8 cellular contexts compared by ENCODE assay signal in the genomic region with DNA sequence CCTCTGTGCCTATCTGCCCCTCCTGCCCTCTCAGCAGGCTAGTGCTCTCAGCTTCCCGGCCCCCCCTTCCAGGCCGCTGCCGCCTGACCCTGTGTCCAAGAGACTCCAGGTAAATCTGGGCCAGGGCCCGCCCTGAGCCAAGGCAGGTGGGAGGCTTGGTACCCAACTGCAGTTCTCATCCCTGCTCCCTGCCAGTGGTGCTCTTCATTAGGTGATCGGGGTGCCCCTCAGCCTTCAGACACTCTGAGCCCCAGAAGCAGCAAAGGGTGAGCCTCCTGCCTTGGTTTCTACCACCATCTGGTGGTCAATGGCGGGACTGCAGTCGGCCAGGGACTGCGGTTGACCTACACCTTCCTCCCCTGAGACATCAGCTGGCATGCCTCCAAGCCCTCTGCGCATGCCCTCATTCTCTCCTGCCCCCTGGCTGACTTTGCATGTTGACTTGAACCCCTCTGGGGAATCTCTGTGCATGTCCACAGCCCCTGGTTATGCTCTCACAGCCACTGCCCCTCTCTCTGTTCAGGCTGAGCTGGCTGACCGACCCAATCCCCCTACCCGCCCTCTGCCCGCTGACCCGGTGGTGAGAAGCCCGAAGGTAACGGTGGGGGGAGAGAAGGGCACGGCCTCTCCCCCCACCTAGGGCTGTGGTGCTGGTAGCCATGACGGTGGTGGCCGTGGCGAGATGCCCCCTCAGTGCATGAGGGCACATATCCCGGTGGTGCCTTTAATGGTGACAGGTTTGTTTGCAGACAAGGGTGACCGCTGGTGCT. TPM values are rescaled to one million over a fixed set of nuclear protein-coding genes. Genes with fewer than 3 reads are reported as not detected.
DNase-seq lines count a peak whose midpoint lies in the region; ATAC-seq and TF ChIP-seq lines count a peak whose summit lies in the region.

No MANE protein-coding gene starts in this region.

- TF ChIP-seq CTCF in AG09309 (IDR thresholded peaks at IDR 0.05; ENCODE audit: control insufficient read depth, insufficient read depth, low read depth, low read length, missing control alignments) (peak; percentile 99), natural killer cell (IDR thresholded peaks at IDR 0.05) (peak; percentile 93)

- intact Hi-C loops in natural killer cell (cut with micrococcal nuclease): loop anchor here (1.0 to 5.0 kb wide), 5 partner anchors 16 to 503 kb away; a partner anchor contains a TSS

- H3K4me3 Mint-ChIP-seq in natural killer cell: no peak overlapping the region
- peak overlapping the region; percentile 37 for H3K4me3 Mint-ChIP-seq in stimulated activated memory B cell treated with anti-CD40 and anti-IgM and Interleukin-4, amounts not matched to agents 10 μg/mL and 1 μg/mL and 100 μg/mL, for 72 hours

- peak overlapping the region in 1 of 2 donors; percentile 66 for H3K27ac Mint-ChIP-seq in natural killer cell
- H3K27ac Mint-ChIP-seq in stimulated activated memory B cell treated with anti-CD40 and anti-IgM and Interleukin-4, amounts not matched to agents 10 μg/mL and 1 μg/mL and 100 μg/mL, for 72 hours: no peak overlapping the region

- H3K4me3 ChIP-seq in AG09309 (ENCODE audit: control insufficient read depth, low read depth, low read length): no peak overlapping the region

- H3K9me3 Mint-ChIP-seq in natural killer cell: no peaks in the 10 kb centered on the region
- no peaks in the 10 kb centered on the region for H3K9me3 Mint-ChIP-seq in stimulated activated memory B cell treated with anti-CD40 and anti-IgM and Interleukin-4, amounts not matched to agents 10 μg/mL and 1 μg/mL and 100 μg/mL, for 72 hours

- DNase-seq in AG09309 (ENCODE audit: low read depth): no peak
- DNase-seq in Kasumi-1 (lab: John Stamatoyannopoulos, UW): peak; percentile 65 to 76
- peak; percentile 95 for DNase-seq in OCI-M1 (lab: John Stamatoyannopoulos, UW)
- peak; percentile 93 for DNase-seq in activated T-cell treated with anti-CD3 and anti-CD28 coated beads for 24 hours (ENCODE audit: low read depth)
- DNase-seq in natural killer cell: peak; percentile 95

- H3K4me1 Mint-ChIP-seq in natural killer cell: peaks cover 19 to 37% of the 10 kb centered on the region in 2 donors
- peaks cover 46% of the 10 kb centered on the region for H3K4me1 Mint-ChIP-seq in stimulated activated memory B cell treated with anti-CD40 and anti-IgM and Interleukin-4, amounts not matched to agents 10 μg/mL and 1 μg/mL and 100 μg/mL, for 72 hours

- ATAC-seq in GM19035 (IDR thresholded peaks at IDR 0.05; ENCODE audit: unreplicated experiment): peak; percentile 54
- peak; percentile 66 for ATAC-seq in esophagus mucosa
- peak; percentile 67 to 78 (median 67) for ATAC-seq in natural killer cell
- ATAC-seq in stimulated activated memory B cell treated with anti-CD40 and anti-IgM and Interleukin-4, amounts not matched to agents 10 μg/mL and 1 μg/mL and 100 μg/mL, for 72 hours: peak; percentile 74

- H3K36me3 Mint-ChIP-seq in natural killer cell: no peaks in the 10 kb centered on the region
- H3K36me3 Mint-ChIP-seq in stimulated activated memory B cell treated with anti-CD40 and anti-IgM and Interleukin-4, amounts not matched to agents 10 μg/mL and 1 μg/mL and 100 μg/mL, for 72 hours: peaks cover 17% of the 10 kb centered on the region

- H3K27me3 Mint-ChIP-seq in natural killer cell (ENCODE audit: low read depth in 2 of 2): peaks cover 0 to 2% of the 10 kb centered on the region in 2 donors
- no peaks in the 10 kb centered on the region for H3K27me3 Mint-ChIP-seq in stimulated activated memory B cell treated with anti-CD40 and anti-IgM and Interleukin-4, amounts not matched to agents 10 μg/mL and 1 μg/mL and 100 μg/mL, for 72 hours

RNA-seq across cellular contexts. Expression of a gene that starts 2.0 kb away (rescaled TPM):
- 12.1 TPM for total RNA-seq in esophagus mucosa
- total RNA-seq in natural killer cell: 1 to 10 TPM; 4.6 to 6.8 (median 5.5) TPM

RNA-seq across cellular contexts. Expression of a gene that starts 10.4 kb away (rescaled TPM):
- total RNA-seq in esophagus mucosa (167 TPM), natural killer cell (10 to 100 TPM; 54.6 to 83.2 (median 64.7) TPM)

RNA-seq across cellular contexts. Expression of a gene that starts 17.1 kb away (rescaled TPM):
- total RNA-seq in esophagus mucosa (20.6 TPM), natural killer cell (1 to 10 TPM in 1 of 3 donors, under 1 TPM in 2; 0.52 to 1.1 (median 0.68) TPM)

RNA-seq across cellular contexts. Expression of a gene that starts 27.9 kb away (rescaled TPM):
- 0.32 TPM for total RNA-seq in esophagus mucosa
- under 1 TPM in 2 of 3 donors, not detected in 1; 0.35 to 0.60 TPM for total RNA-seq in natural killer cell

RNA-seq across cellular contexts. Expression of a gene that starts 28.0 kb away (rescaled TPM):
- total RNA-seq in esophagus mucosa: 1.3 TPM
- total RNA-seq in natural killer cell: under 1 TPM; 0.30 to 0.92 (median 0.32) TPM

Comparison
In these comparisons a context has a peak if more than half of its experiments do, and no peak if none do; other contexts are left out.
1. RNA of a gene that starts 17.1 kb away (total RNA-seq): 20.6 TPM in esophagus mucosa (single experiment); 0.52 to 1.1 TPM in natural killer cell; every median in the first group is over 10 times any median in the second.
2. Peak in every context shown above with its lines, with median percentiles within 50 percentile points of each other: ATAC-seq.